In the genomic region with DNA sequence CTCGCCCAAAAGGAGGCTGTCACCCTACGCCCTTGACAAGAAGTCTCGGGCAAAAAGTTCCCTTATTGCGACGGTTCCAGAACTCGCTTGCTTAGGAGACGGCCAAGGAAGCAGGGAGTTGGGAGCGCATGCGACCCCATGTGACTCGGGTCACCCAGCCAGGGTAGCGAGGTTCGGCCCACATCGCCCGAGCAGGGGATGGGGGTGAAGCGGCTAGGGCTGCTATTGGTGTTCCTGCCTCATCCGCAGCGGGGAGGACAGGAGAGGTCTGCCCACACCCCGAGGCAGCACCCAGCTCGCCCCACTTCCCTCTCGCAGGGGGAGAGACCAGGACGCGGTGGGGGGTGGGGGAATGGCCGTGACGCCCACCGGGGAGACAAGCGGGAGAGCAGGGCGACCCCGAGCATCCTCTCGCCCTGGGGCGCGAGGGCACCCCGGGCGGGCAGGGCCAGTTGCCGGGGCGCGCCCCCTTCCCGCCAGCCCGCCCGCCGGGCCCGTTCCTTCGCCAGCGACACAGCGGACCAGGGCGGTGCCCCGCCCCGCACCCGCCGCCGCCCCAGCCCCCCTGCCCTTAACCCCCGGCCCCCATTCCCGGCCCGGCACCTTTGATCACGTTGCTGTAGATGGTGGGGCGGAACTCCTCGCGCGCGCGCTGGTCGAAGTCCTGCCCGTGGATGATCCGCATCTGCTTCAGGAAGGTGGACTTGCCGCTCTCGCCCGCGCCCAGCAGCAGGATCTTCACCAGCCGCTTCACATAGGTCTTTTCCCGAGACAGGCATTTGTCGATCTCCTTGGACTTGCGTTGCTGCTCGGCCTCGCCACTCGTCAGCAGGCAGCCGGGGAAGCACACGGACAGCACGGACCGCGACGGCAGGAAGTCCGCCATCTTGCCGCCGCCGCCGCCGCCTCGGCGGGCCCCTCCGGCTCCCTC, we compare ENCODE assay signal across 8 cellular contexts. TPM values are rescaled to one million over a fixed set of nuclear protein-coding genes. Genes with fewer than 3 reads are reported as not detected.
DNase-seq lines count a peak whose midpoint lies in the region; ATAC-seq and TF ChIP-seq lines count a peak whose summit lies in the region.

No MANE protein-coding gene starts in this region.

- H3K36me3 ChIP-seq in NT2/D1 (ENCODE audit: insufficient read depth, insufficient read length, low read length) = peaks cover 30% of the 10 kb centered on the region

- DNase-seq in NCI-H2227 (lab: John Stamatoyannopoulos, UW; ENCODE audit: unreplicated experiment) (peak; percentile 22), NCI-H2227 treated with DMSO at 0.1 percent for 48 hours (lab: John Stamatoyannopoulos, UW) (no peak), NT2/D1 (ENCODE audit: low read depth, low spot score) (no peak), fibroblast of villous mesenchyme (ENCODE audit: low read depth) (peak; percentile 53), substantia nigra (lab: John Stamatoyannopoulos, UW) (peak in 48 of 49 donors; percentile 25 to 91 (median 67))
- peak; percentile 48 for DNase-seq in activated T-helper 9 cell treated with anti-CD3 and anti-CD28 coated beads, Interleukin-2, amount 50 U/mL, for 16 hours (ENCODE audit: low read depth)

- H3K4me1 ChIP-seq in NT2/D1 (ENCODE audit: insufficient read depth, insufficient read length) = no peaks in the 10 kb centered on the region

- H3K4me3 ChIP-seq in NT2/D1 (ENCODE audit: insufficient read length, low read depth) (peak overlapping the region; percentile 96), fibroblast of villous mesenchyme (ENCODE audit: low read depth, low read length) (peak overlapping the region; percentile 95)

- H3K27me3 Mint-ChIP-seq in nephron (ENCODE audit: low read depth) = no peaks in the 10 kb centered on the region

- peak overlapping the region; percentile 98 to 99 (median 99) for H3K4me3 Mint-ChIP-seq in nephron

- peaks cover 30% of the 10 kb centered on the region for H3K36me3 Mint-ChIP-seq in nephron (ENCODE audit: low read depth)

- TF ChIP-seq CTCF in fibroblast of villous mesenchyme (IDR thresholded peaks at IDR 0.05; ENCODE audit: insufficient read depth, low read depth, low read length) (no peak), nephron (IDR thresholded peaks at IDR 0.05; ENCODE audit: unreplicated experiment in 3 of 3) (no peak)

- peaks cover 41% of the 10 kb centered on the region for H3K4me1 Mint-ChIP-seq in nephron

- H3K9ac ChIP-seq in NT2/D1 (ENCODE audit: insufficient read length, low read depth) = peak overlapping the region; percentile 96

- H3K27ac ChIP-seq in substantia nigra (ENCODE audit: low read depth, low read length, poor library complexity, severe bottlenecking) = peak overlapping the region; percentile 98

- no peaks in the 10 kb centered on the region for H3K9me3 ChIP-seq in NT2/D1 (ENCODE audit: insufficient read depth, low read length)

- peak overlapping the region; percentile 98 to 99 (median 99) for H3K27ac Mint-ChIP-seq in nephron

- no peaks in the 10 kb centered on the region for H3K27me3 ChIP-seq in NT2/D1 (ENCODE audit: insufficient read depth, insufficient read length)

- ATAC-seq in HG02798 (IDR thresholded peaks at IDR 0.05; ENCODE audit: poor library complexity, unreplicated experiment) = peak; percentile 31

- H3K9me3 Mint-ChIP-seq in nephron = no peaks in the 10 kb centered on the region

RNA-seq across cellular contexts. Expression of a gene that starts 0.6 kb away (rescaled TPM):
- total RNA-seq in fibroblast of villous mesenchyme = 62.5 and 82.5 TPM in 2 replicates

Comparison
In these comparisons a context has a peak if more than half of its experiments do, and no peak if none do; other contexts are left out.
1. DNase-seq: peak in NCI-H2227 (single experiment), activated T-helper 9 cell treated with anti-CD3 and anti-CD28 coated beads, Interleukin-2, amount 50 U/mL, for 16 hours (single experiment), fibroblast of villous mesenchyme (single experiment) and substantia nigra (48 of 49); none in NCI-H2227 treated with DMSO at 0.1 percent for 48 hours (single experiment) and NT2/D1 (single experiment).